Comparison of ENCODE assay signal across 13 cellular contexts in genomic region chr3:172592898-172593669, GRCh38.
A peak's percentile ranks its signal among the peaks of the same experiment; 100 is the strongest.
DNase-seq lines count a peak whose midpoint lies in the region; ATAC-seq and TF ChIP-seq lines count a peak whose summit lies in the region.
"Had no signal": no experiment of that assay in that cellular context is flagged by ENCODE, and none has a peak within 500 bp of the region (broad histone marks: within the 10 kb centered on the region; RNA-seq: fewer than 3 reads in every experiment).

No MANE protein-coding gene starts in this region.

- H3K36me3 Mint-ChIP-seq in activated T-cell treated with anti-CD3 and anti-CD28 coated beads, Interleukin-2, amount 50 U/mL, for 24 hours (ENCODE audit: low read depth), result peaks cover 12% of the 10 kb centered on the region
- peaks cover 23% of the 10 kb centered on the region for H3K36me3 Mint-ChIP-seq in T-helper 2 cell treated with Interferon-gamma antibody and Interleukin-4, amounts not matched to agents 5 μg/mL and 100 μg/mL, for 36 hours (ENCODE audit: low read depth)
- H3K36me3 Mint-ChIP-seq in dendritic cell treated with granulocyte-macrophage colony-stimulating factor and Interleukin-4, amounts not matched to agents 40 ng/mL and 50 ng/mL, for 4 days (ENCODE audit: low read depth), result no peaks in the 10 kb centered on the region

- ATAC-seq in stimulated activated naive CD8-positive, alpha-beta T cell treated with anti-CD3 and anti-CD28 coated beads, Interleukin-15, Interleukin-2, amounts not matched to agents 100 U/mL and 50 U/mL, for 24 hours, result peak; percentile 7
- no peak for ATAC-seq in GM19035 (IDR thresholded peaks at IDR 0.05; ENCODE audit: unreplicated experiment)

- peaks cover 4% of the 10 kb centered on the region for H3K4me1 ChIP-seq in colonic mucosa

- no peak overlapping the region for H3K4me3 ChIP-seq in colonic mucosa
- H3K4me3 ChIP-seq: hepatocyte, MG63, PC-9 had no signal

- no peaks in the 10 kb centered on the region for H3K9me3 ChIP-seq in colonic mucosa

- H3K27me3 Mint-ChIP-seq in activated T-cell treated with anti-CD3 and anti-CD28 coated beads, Interleukin-2, amount 50 U/mL, for 24 hours, result peaks cover 3% of the 10 kb centered on the region
- H3K27me3 Mint-ChIP-seq in T-helper 2 cell treated with Interferon-gamma antibody and Interleukin-4, amounts not matched to agents 5 μg/mL and 100 μg/mL, for 36 hours (ENCODE audit: low read depth), result no peaks in the 10 kb centered on the region
- H3K27me3 Mint-ChIP-seq in dendritic cell treated with granulocyte-macrophage colony-stimulating factor and Interleukin-4, amounts not matched to agents 40 ng/mL and 50 ng/mL, for 4 days, result peaks cover 4% of the 10 kb centered on the region

- H3K4me1 Mint-ChIP-seq in activated T-cell treated with anti-CD3 and anti-CD28 coated beads, Interleukin-2, amount 50 U/mL, for 24 hours (ENCODE audit: low read depth), result peaks cover 65% of the 10 kb centered on the region
- peaks cover 68% of the 10 kb centered on the region for H3K4me1 Mint-ChIP-seq in T-helper 2 cell treated with Interferon-gamma antibody and Interleukin-4, amounts not matched to agents 5 μg/mL and 100 μg/mL, for 36 hours (ENCODE audit: low read depth)
- H3K4me1 Mint-ChIP-seq in dendritic cell treated with granulocyte-macrophage colony-stimulating factor and Interleukin-4, amounts not matched to agents 40 ng/mL and 50 ng/mL, for 4 days (ENCODE audit: low read depth), result peaks cover 61% of the 10 kb centered on the region
- H3K4me1 Mint-ChIP-seq: neural crest cell had no signal

- no peak for DNase-seq in activated T-cell treated with anti-CD3 and anti-CD28 coated beads, Interleukin-2, amount 50 U/mL, for 24 hours
- no peak for DNase-seq in activated T-cell treated with anti-CD3 and anti-CD28 coated beads, Interleukin-2, amount 50 U/mL, for 1 hour
- DNase-seq in T-helper 2 cell treated with Interferon-gamma antibody and Interleukin-4, amounts not matched to agents 5 μg/mL and 100 μg/mL, for 36 hours (ENCODE audit: low spot score), result no peak
- DNase-seq in stimulated activated naive CD8-positive, alpha-beta T cell treated with anti-CD3 and anti-CD28 coated beads, Interleukin-15, Interleukin-2, amounts not matched to agents 100 U/mL and 50 U/mL, for 24 hours, result peak; percentile 28
- DNase-seq in colonic mucosa, result no peak
- no peak for DNase-seq in NCI-H510A (lab: John Stamatoyannopoulos, UW)
- DNase-seq: erythroblast, MG63, PC-9 had no signal

- no peak overlapping the region for H3K9ac ChIP-seq in colonic mucosa (ENCODE audit: low read depth in 2 of 2, low read length in 2 of 2)

- intact Hi-C loops in dendritic cell treated with granulocyte-macrophage colony-stimulating factor and Interleukin-4, amounts not matched to agents 40 ng/mL and 50 ng/mL, for 4 days (cut with micrococcal nuclease), result loop anchor here (5.0 kb wide), 1 partner anchor 81 kb away; no protein-coding TSS in a partner anchor
- intact Hi-C loops in colonic mucosa (cut with DNase I), result loop anchor here (5.0 kb wide), 1 partner anchor 86 kb away; no protein-coding TSS in a partner anchor

- H3K36me3 ChIP-seq in colonic mucosa, result no peaks in the 10 kb centered on the region
- H3K36me3 ChIP-seq: MG63 had no signal

- no peaks in the 10 kb centered on the region for H3K27me3 ChIP-seq in colonic mucosa
- H3K27me3 ChIP-seq: hepatocyte, MG63 had no signal

- H3K4me3 Mint-ChIP-seq in activated T-cell treated with anti-CD3 and anti-CD28 coated beads, Interleukin-2, amount 50 U/mL, for 24 hours, result no peak overlapping the region
- peak overlapping the region; percentile 17 for H3K4me3 Mint-ChIP-seq in T-helper 2 cell treated with Interferon-gamma antibody and Interleukin-4, amounts not matched to agents 5 μg/mL and 100 μg/mL, for 36 hours
- H3K4me3 Mint-ChIP-seq in dendritic cell treated with granulocyte-macrophage colony-stimulating factor and Interleukin-4, amounts not matched to agents 40 ng/mL and 50 ng/mL, for 4 days, result no peak overlapping the region
- H3K4me3 Mint-ChIP-seq: neural crest cell had no signal

- H3K27ac ChIP-seq in colonic mucosa, result no peak overlapping the region
- H3K27ac ChIP-seq: hepatocyte, PC-9 had no signal

- peak overlapping the region; percentile 91 for H3K27ac Mint-ChIP-seq in activated T-cell treated with anti-CD3 and anti-CD28 coated beads, Interleukin-2, amount 50 U/mL, for 24 hours
- no peak overlapping the region for H3K27ac Mint-ChIP-seq in T-helper 2 cell treated with Interferon-gamma antibody and Interleukin-4, amounts not matched to agents 5 μg/mL and 100 μg/mL, for 36 hours
- H3K27ac Mint-ChIP-seq in dendritic cell treated with granulocyte-macrophage colony-stimulating factor and Interleukin-4, amounts not matched to agents 40 ng/mL and 50 ng/mL, for 4 days, result peak overlapping the region; percentile 80

- peaks cover 19% of the 10 kb centered on the region for H3K9me3 Mint-ChIP-seq in activated T-cell treated with anti-CD3 and anti-CD28 coated beads, Interleukin-2, amount 50 U/mL, for 24 hours
- H3K9me3 Mint-ChIP-seq in T-helper 2 cell treated with Interferon-gamma antibody and Interleukin-4, amounts not matched to agents 5 μg/mL and 100 μg/mL, for 36 hours, result peaks cover 24% of the 10 kb centered on the region
- H3K9me3 Mint-ChIP-seq in dendritic cell treated with granulocyte-macrophage colony-stimulating factor and Interleukin-4, amounts not matched to agents 40 ng/mL and 50 ng/mL, for 4 days, result peaks cover 12% of the 10 kb centered on the region
- H3K9me3 Mint-ChIP-seq: neural crest cell had no signal

- no peak for TF ChIP-seq CTCF in colonic mucosa (IDR thresholded peaks at IDR 0.05)
